Comparison of ENCODE assay signal across 1 cellular context in the genomic region with DNA sequence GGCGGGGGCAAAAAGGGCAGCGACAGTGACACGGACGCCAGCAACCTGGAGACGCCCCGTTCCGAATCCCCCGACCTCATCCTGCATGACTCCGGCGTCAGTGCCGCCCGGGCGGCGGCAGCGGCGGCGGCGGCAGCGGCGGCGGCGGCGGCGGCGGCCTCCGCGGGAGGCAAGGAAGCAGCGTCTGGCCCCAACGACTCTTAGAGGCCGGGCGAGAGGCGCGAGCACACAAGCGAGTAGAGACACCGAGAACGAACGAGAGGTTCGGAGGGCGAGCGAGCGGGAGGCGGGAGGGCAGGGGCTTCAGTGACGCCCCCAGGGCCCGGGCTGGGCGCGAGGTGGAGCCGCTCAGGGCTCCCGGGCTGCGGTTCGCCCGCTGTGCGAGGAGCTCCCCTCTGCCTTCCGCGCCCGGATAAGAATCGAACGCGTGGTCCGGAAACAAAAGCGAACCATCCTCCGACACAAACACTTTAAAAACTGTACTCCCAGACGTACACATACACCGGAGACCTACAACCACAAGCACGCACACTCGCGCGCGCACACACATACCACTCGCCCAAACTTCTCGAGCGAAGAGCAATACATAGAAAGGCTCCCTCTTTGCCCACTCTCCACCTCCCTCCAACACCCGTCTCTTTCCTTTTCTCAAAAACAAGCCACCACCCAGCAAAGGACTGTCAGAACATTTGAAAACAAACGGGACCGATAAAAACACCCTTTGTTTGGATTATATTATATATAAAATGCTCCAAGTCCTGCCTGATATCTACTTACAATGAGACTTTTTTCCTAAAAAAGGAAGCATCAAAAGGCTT.
TF ChIP-seq lines count a peak whose summit lies in the region.

No MANE protein-coding gene starts in this region.

TF ChIP-seq in K562, 482 proteins besides CTCF, POLR2A, EP300 and RAD21 (continued from another document):
- no peak for TF ChIP-seq ERF (CRISPR knock-in tag; IDR thresholded peaks at IDR 0.05)
- TF ChIP-seq NCOA1 (IDR thresholded peaks at IDR 0.05; ENCODE audit: low read depth), result no peak
- peak; percentile 41; the same call in 1 of the 2 replicates for TF ChIP-seq KDM2B (CRISPR knock-in tag; IDR thresholded peaks at IDR 0.05)
- TF ChIP-seq, protein P1, sequence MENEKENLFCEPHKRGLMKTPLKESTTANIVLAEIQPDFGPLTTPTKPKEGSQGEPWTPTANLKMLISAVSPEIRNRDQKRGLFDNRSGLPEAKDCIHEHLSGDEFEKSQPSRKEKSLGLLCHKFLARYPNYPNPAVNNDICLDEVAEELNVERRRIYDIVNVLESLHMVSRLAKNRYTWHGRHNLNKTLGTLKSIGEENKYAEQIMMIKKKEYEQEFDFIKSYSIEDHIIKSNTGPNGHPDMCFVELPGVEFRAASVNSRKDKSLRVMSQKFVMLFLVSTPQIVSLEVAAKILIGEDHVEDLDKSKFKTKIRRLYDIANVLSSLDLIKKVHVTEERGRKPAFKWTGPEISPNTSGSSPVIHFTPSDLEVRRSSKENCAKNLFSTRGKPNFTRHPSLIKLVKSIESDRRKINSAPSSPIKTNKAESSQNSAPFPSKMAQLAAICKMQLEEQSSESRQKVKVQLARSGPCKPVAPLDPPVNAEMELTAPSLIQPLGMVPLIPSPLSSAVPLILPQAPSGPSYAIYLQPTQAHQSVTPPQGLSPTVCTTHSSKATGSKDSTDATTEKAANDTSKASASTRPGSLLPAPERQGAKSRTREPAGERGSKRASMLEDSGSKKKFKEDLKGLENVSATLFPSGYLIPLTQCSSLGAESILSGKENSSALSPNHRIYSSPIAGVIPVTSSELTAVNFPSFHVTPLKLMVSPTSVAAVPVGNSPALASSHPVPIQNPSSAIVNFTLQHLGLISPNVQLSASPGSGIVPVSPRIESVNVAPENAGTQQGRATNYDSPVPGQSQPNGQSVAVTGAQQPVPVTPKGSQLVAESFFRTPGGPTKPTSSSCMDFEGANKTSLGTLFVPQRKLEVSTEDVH (IDR thresholded peaks at IDR 0.05; ENCODE audit: low read depth, partially characterized antibody), result no peak
- no peak for TF ChIP-seq MAFG (tag; conservative IDR thresholded peaks at IDR 0.05)
- TF ChIP-seq XRCC3 (IDR thresholded peaks at IDR 0.05), result no peak
- no peak for TF ChIP-seq U2AF2 (optimal IDR thresholded peaks at IDR 0.05; ENCODE audit: low read depth, low read length)
- peak; percentile 96 for TF ChIP-seq EZH2 (IDR thresholded peaks at IDR 0.05; ENCODE audit: borderline replicate concordance, low read depth, low read length)
